Comparison of ENCODE assay signal across 6 cellular contexts in the genomic region with DNA sequence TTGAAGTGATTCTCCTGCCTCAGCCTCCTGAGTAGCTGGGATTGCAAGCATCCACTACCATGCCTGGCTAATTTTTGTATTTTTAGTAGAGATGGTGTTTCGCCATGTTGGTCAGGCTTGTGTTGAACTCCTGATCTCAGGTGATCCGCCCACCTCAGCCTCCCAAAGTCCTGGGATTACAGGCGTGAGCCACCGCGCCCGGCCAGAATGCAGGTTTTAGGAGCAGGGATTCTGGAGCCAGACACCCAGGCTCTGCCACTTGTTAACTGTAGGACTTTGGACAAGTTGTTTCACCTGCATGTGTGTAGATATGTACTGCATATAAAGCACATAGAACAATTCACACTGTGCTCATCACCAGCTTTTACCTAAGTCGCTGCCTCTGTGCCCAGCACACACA. TPM values are rescaled to one million over a fixed set of nuclear protein-coding genes. Genes with fewer than 3 reads are reported as not detected.
"Had no signal": no experiment of that assay in that cellular context is flagged by ENCODE, and none has a peak within 500 bp of the region (broad histone marks: within the 10 kb centered on the region; RNA-seq: fewer than 3 reads in every experiment).

No MANE protein-coding gene starts in this region.

RNA-seq across cellular contexts. Expression of a gene that starts 14.7 kb away (rescaled TPM):
- total RNA-seq: GM23248, H4, H7, HepG2, HFFc6, HT1080 had no signal
